ENCODE assay signal across 10 cellular contexts in the genomic region with DNA sequence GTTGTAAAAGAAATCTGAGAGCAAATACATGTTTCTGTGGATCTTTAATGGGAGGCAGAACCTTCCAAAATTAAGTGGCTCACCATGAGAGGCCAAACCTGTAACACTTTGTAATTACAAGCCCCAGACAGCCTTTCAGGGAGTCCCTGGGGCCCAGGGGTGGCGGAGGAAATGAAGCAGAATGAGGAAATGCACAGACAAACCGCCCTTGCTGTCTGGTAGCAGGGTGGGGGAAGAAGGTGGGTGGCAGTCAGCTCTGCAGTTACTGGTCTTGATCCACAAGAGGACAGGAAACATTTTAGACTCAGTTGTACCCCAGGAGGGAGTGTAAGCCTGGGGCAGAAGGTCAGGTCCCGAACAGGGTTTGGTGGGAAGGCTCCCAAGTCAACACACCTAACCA. TPM values are rescaled to one million over a fixed set of nuclear protein-coding genes. Genes with fewer than 3 reads are reported as not detected.
DNase-seq lines count a peak whose midpoint lies in the region; ATAC-seq, FAIRE-seq and TF ChIP-seq lines count a peak whose summit lies in the region.
"Had no signal": no experiment of that assay in that cellular context is flagged by ENCODE, and none has a peak within 500 bp of the region (broad histone marks: within the 10 kb centered on the region; RNA-seq: fewer than 3 reads in every experiment).

No MANE protein-coding gene starts in this region.

- no peak for DNase-seq in GM12891 (ENCODE audit: insufficient read length, low spot score)
- peak; percentile 24 for DNase-seq in activated CD8-positive, alpha-beta memory T cell treated with anti-CD3 and anti-CD28 coated beads, Interleukin-2, amount 50 U/mL, for 4 hours
- DNase-seq in amygdala (lab: John Stamatoyannopoulos, UW): no peak
- DNase-seq in HT-29 (ENCODE audit: low spot score): no peak
- DNase-seq in adrenal gland: no peak
- DNase-seq in NCI-H2196 (lab: John Stamatoyannopoulos, UW; ENCODE audit: unreplicated experiment): no peak
- DNase-seq: NCI-H2029 treated with DMSO at 0.1 percent for 48 hours had no signal

- ATAC-seq in GM21360 (IDR thresholded peaks at IDR 0.05; ENCODE audit: unreplicated experiment) (peak; percentile 73), HG03354 (IDR thresholded peaks at IDR 0.05; ENCODE audit: poor library complexity, severe bottlenecking, unreplicated experiment) (peak; percentile 90)

- peak; percentile 89 for FAIRE-seq in GM12891 (lab: Jason Lieb, UNC)

- no peaks in the 10 kb centered on the region for H3K27me3 ChIP-seq in adrenal gland

- no peak for TF ChIP-seq CTCF in adrenal gland (IDR thresholded peaks at IDR 0.05)

- H3K27ac ChIP-seq in adrenal gland: no peak overlapping the region

- no peaks in the 10 kb centered on the region for H3K36me3 ChIP-seq in adrenal gland (replicated peaks in 1 of 2)

- no peaks in the 10 kb centered on the region for H3K9me3 ChIP-seq in adrenal gland (replicated peaks in 1 of 3)

- intact Hi-C loops in adrenal gland (cut with DNase I): no loop called here

- TF ChIP-seq POLR2A in GM12891 (IDR thresholded peaks at IDR 0.05; ENCODE audit: low read depth, low read length): no peak
- TF ChIP-seq POLR2A in adrenal gland (IDR thresholded peaks at IDR 0.05): no peak

- H3K4me3 ChIP-seq in adrenal gland: no peak overlapping the region

- 55 to 84% (median 66%) methylated on average over 3 of the region's 3 CpGs for WGBS in adrenal gland, 4 donors

- no peaks in the 10 kb centered on the region for H3K4me1 ChIP-seq in adrenal gland (replicated peaks in 1 of 2)

TF ChIP-seq in GM12891, 5 proteins besides CTCF, POLR2A, EP300 and RAD21:
- TF ChIP-seq TAF1 (IDR thresholded peaks at IDR 0.05; ENCODE audit: low read depth, low read length): no peak
- peak; percentile 83 for TF ChIP-seq SPI1 (IDR thresholded peaks at IDR 0.05; ENCODE audit: low read depth, low read length)

RNA-seq across cellular contexts. Expression of a gene that starts 6.5 kb away (rescaled TPM):
- not detected for polyA plus RNA-seq in GM12891 (2012; ENCODE audit: low read depth, missing spikeins)
- not detected in 2 replicates for total RNA-seq in HT-29 (2014; rRNA removed; shearing (Covaris generic))
- total RNA-seq in adrenal gland: not detected
- under 1 TPM in 1 of 3 donors, not detected in 2; 0.10 TPM for polyA plus RNA-seq in adrenal gland
- total RNA-seq: mononuclear cell had no signal

RNA-seq across cellular contexts. Expression of a gene that starts 46.0 kb away (rescaled TPM):
- 15.6 TPM for polyA plus RNA-seq in GM12891 (2012; ENCODE audit: low read depth, missing spikeins)
- total RNA-seq in HT-29 (2014; rRNA removed; shearing (Covaris generic)): 9.7 and 10.9 TPM in 2 replicates
- total RNA-seq in adrenal gland: 10 to 100 TPM; 27.7 to 69.4 (median 35.0) TPM
- polyA plus RNA-seq in adrenal gland: 10 to 100 TPM; 20.0 to 49.6 (median 22.6) TPM
